In the genomic region with DNA sequence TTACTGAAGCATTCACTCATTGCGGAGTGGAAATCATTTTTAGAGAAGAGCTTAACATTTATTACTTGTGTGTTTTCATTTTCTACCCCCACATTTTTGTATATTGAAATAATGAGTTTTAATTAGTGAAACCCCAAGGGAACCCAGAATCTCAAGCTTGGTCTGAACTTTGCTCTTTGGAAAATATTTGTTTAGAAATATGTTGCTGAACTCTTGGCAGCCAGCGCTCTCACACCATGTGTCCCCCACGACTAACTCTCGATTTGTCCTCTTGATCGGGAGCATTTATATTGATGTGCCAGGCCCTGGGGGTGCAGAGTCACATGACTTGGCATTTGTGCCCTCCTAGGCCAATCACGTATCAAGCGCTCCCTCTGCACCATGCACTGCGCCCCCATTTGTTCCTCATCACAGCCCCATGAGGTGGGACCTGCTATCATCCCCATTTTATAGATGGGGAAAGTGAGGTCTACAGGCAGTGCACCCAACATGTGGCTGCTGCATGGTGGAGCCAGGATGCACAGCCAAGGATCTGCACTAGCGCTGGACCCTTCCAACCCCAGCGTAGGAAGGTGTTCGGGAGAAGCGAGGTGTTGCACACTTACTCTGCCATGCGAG, we compare ENCODE assay signal across 31 cellular contexts.
DNase-seq lines count a peak whose midpoint lies in the region; ATAC-seq, FAIRE-seq and TF ChIP-seq lines count a peak whose summit lies in the region.
"Had no signal": no experiment of that assay in that cellular context is flagged by ENCODE, and none has a peak within 500 bp of the region (broad histone marks: within the 10 kb centered on the region; RNA-seq: fewer than 3 reads in every experiment).

No MANE protein-coding gene starts in this region.

- H3K4me1 Mint-ChIP-seq in activated naive CD4-positive, alpha-beta T cell treated with anti-CD3 and anti-CD28 coated beads for 36 hours (ENCODE audit: low read depth): peaks cover 35% of the 10 kb centered on the region
- peaks cover 48% of the 10 kb centered on the region for H3K4me1 Mint-ChIP-seq in activated naive CD8-positive, alpha-beta T cell (ENCODE audit: low read depth)
- peaks cover 55% of the 10 kb centered on the region for H3K4me1 Mint-ChIP-seq in stimulated activated naive CD8-positive, alpha-beta T cell treated with anti-CD3 and anti-CD28 coated beads, Interleukin-15, amount 100 ng/mL, for 72 hours

- H3K9ac ChIP-seq in HepG2 (ENCODE audit: insufficient read depth, low read depth, low read length): no peak overlapping the region
- H3K9ac ChIP-seq: neural progenitor cell, parathyroid adenoma had no signal

- no peak for DNase-seq in activated naive CD4-positive, alpha-beta T cell treated with anti-CD3 and anti-CD28 coated beads for 36 hours
- no peak for DNase-seq in activated naive CD4-positive, alpha-beta T cell treated with Interleukin-2 at 50 U/mL for 16 hours
- DNase-seq in HepG2 (ENCODE audit: low spot score) (no peak), NCI-H1930 (lab: John Stamatoyannopoulos, UW) (no peak)
- DNase-seq in stimulated activated naive CD8-positive, alpha-beta T cell treated with anti-CD3 and anti-CD28 coated beads, Interleukin-15, amount 100 ng/mL, for 72 hours: no peak
- DNase-seq: activated CD4-positive, alpha-beta T cell treated with anti-CD3 and anti-CD28 coated beads, Interleukin-2, amount 50 U/mL, for 48 hours; AML-193; CD4-positive, alpha-beta memory T cell; dorsolateral prefrontal cortex; H7; hypothalamus; immature natural killer cell; Kasumi-1; left cardiac atrium; NCI-H1417 treated with DMSO at 0.1 percent for 48 hours; NCI-H2081; NCI-H226; NCI-H526 treated with DMSO at 0.1 percent for 48 hours; NK-92 treated with Interleukin-12 subunit alpha and Interleukin-12 subunit beta, amount 100 ng/mL, for 24 hours; retina; small intestine; stomach; T-helper 1 cell; uterus had no signal

- H3K4me1 ChIP-seq in HepG2 (ENCODE audit: insufficient read depth, low read length): peaks cover 8% of the 10 kb centered on the region
- H3K4me1 ChIP-seq: parathyroid adenoma, uterus had no signal

- H3K79me2 ChIP-seq in HepG2 (ENCODE audit: insufficient read depth, low read length): no peaks in the 10 kb centered on the region
- H3K79me2 ChIP-seq: parathyroid adenoma had no signal

- TF ChIP-seq RAD21 in HepG2 (CRISPR knock-in tag; IDR thresholded peaks at IDR 0.05): no peak

- H3K4me2 ChIP-seq in HepG2 (ENCODE audit: low read depth, low read length): no peak overlapping the region
- H3K4me2 ChIP-seq: neural progenitor cell had no signal

- no peak for TF ChIP-seq POLR2A in HepG2 (IDR thresholded peaks at IDR 0.05; ENCODE audit: insufficient read depth in 1 of 2, low read depth in 2 of 2, low read length in 2 of 2)

- no peak overlapping the region for H3K4me3 Mint-ChIP-seq in activated naive CD4-positive, alpha-beta T cell treated with anti-CD3 and anti-CD28 coated beads for 36 hours
- no peak overlapping the region for H3K4me3 Mint-ChIP-seq in activated naive CD8-positive, alpha-beta T cell
- no peak overlapping the region for H3K4me3 Mint-ChIP-seq in stimulated activated naive CD8-positive, alpha-beta T cell treated with anti-CD3 and anti-CD28 coated beads, Interleukin-15, amount 100 ng/mL, for 72 hours
- H3K4me3 Mint-ChIP-seq: immature natural killer cell, neural progenitor cell had no signal

- no peak overlapping the region for H3K4me3 ChIP-seq in HepG2 (replicated peaks in 1 of 3; ENCODE audit: insufficient read depth in 1 of 3, low read depth in 2 of 3, low read length in 3 of 3)
- H3K4me3 ChIP-seq: dorsolateral prefrontal cortex, neural progenitor cell, stomach, uterus had no signal

- POLR2A ChIA-PET in HepG2 (lab: Yijun Ruan, JAX): no interaction called here

- no peaks in the 10 kb centered on the region for H3K9me3 ChIP-seq in HepG2 (ENCODE audit: low read length)
- H3K9me3 ChIP-seq: uterus had no signal

- H3K27ac ChIP-seq in HepG2 (ENCODE audit: extremely low read length, insufficient read depth, low read length): no peak overlapping the region
- H3K27ac ChIP-seq: neural progenitor cell, parathyroid adenoma, stomach, uterus had no signal

- no peak for FAIRE-seq in HepG2 (lab: Jason Lieb, UNC)
- FAIRE-seq: GM18507, small intestine, TTC549 had no signal

- ATAC-seq in HepG2 (no peak), esophagus mucosa (no peak), GM18873 (IDR thresholded peaks at IDR 0.05; ENCODE audit: low FRiP score, unreplicated experiment) (no peak)
- peak; percentile 6 for ATAC-seq in stimulated activated naive CD8-positive, alpha-beta T cell treated with anti-CD3 and anti-CD28 coated beads, Interleukin-15, amount 100 ng/mL, for 72 hours
- ATAC-seq: left cardiac atrium had no signal

- peaks cover 56% of the 10 kb centered on the region for H3K36me3 Mint-ChIP-seq in activated naive CD4-positive, alpha-beta T cell treated with anti-CD3 and anti-CD28 coated beads for 36 hours (ENCODE audit: low read depth)
- H3K36me3 Mint-ChIP-seq in activated naive CD8-positive, alpha-beta T cell: peaks cover 25% of the 10 kb centered on the region

- intact Hi-C loops in activated naive CD4-positive, alpha-beta T cell treated with anti-CD3 and anti-CD28 coated beads for 36 hours (cut with micrococcal nuclease): loop anchor here (10.0 kb wide), 1 partner anchor 190 kb away; no protein-coding TSS in a partner anchor
- intact Hi-C loops in HepG2 (cut with micrococcal nuclease; ENCODE audit: unreplicated experiment): no loop called here

- peaks cover 8 to 10% of the 10 kb centered on the region in 2 experiments for H3K36me3 ChIP-seq in HepG2 (replicated peaks in 1 of 2; ENCODE audit: control insufficient read depth in 1 of 2, insufficient read depth in 2 of 2, low read length in 2 of 2)
- H3K36me3 ChIP-seq: uterus had no signal

- H3K27ac Mint-ChIP-seq in activated naive CD4-positive, alpha-beta T cell treated with anti-CD3 and anti-CD28 coated beads for 36 hours: peak overlapping the region; percentile 37
- H3K27ac Mint-ChIP-seq in activated naive CD8-positive, alpha-beta T cell: peak overlapping the region; percentile 76
- peak overlapping the region; percentile 21 to 94 for H3K27ac Mint-ChIP-seq in stimulated activated naive CD8-positive, alpha-beta T cell treated with anti-CD3 and anti-CD28 coated beads, Interleukin-15, amount 100 ng/mL, for 72 hours
- H3K27ac Mint-ChIP-seq: neural progenitor cell had no signal

- H3K27me3 ChIP-seq in HepG2 (ENCODE audit: control insufficient read depth in 1 of 2, insufficient read depth in 2 of 2, low read length in 2 of 2): no peaks in the 10 kb centered on the region
- H3K27me3 ChIP-seq: dorsolateral prefrontal cortex, neural progenitor cell, stomach, uterus had no signal

- H3K9me3 Mint-ChIP-seq in activated naive CD4-positive, alpha-beta T cell treated with anti-CD3 and anti-CD28 coated beads for 36 hours: peaks cover 15% of the 10 kb centered on the region
- no peaks in the 10 kb centered on the region for H3K9me3 Mint-ChIP-seq in activated naive CD8-positive, alpha-beta T cell (ENCODE audit: low read depth)
- peaks cover 16 to 26% of the 10 kb centered on the region in 2 donors for H3K9me3 Mint-ChIP-seq in stimulated activated naive CD8-positive, alpha-beta T cell treated with anti-CD3 and anti-CD28 coated beads, Interleukin-15, amount 100 ng/mL, for 72 hours

- no peak overlapping the region for H2AFZ ChIP-seq in HepG2 (ENCODE audit: low read length)
- H2AFZ ChIP-seq: neural progenitor cell, parathyroid adenoma had no signal

- TF ChIP-seq EP300 in HepG2 (IDR thresholded peaks at IDR 0.05; ENCODE audit: low read depth in 2 of 2, low read length in 2 of 2) (no peak), HepG2 (CRISPR knock-in tag; IDR thresholded peaks at IDR 0.05; ENCODE audit: borderline replicate concordance) (no peak)

- no peaks in the 10 kb centered on the region for H3K27me3 Mint-ChIP-seq in activated naive CD4-positive, alpha-beta T cell treated with anti-CD3 and anti-CD28 coated beads for 36 hours (ENCODE audit: low read depth)
- no peaks in the 10 kb centered on the region for H3K27me3 Mint-ChIP-seq in activated naive CD8-positive, alpha-beta T cell
- H3K27me3 Mint-ChIP-seq in stimulated activated naive CD8-positive, alpha-beta T cell treated with anti-CD3 and anti-CD28 coated beads, Interleukin-15, amount 100 ng/mL, for 72 hours: no peaks in the 10 kb centered on the region
- H3K27me3 Mint-ChIP-seq: CD4-positive, alpha-beta memory T cell had no signal

- no peaks in the 10 kb centered on the region for H4K20me1 ChIP-seq in HepG2 (ENCODE audit: insufficient read depth, low read length)

- WGBS in HepG2 (ENCODE audit: low lambda C conversion rate): 94% methylated on average over 13 of the region's 13 CpGs

- CTCF ChIA-PET in activated naive CD4-positive, alpha-beta T cell treated with anti-CD3 and anti-CD28 coated beads for 36 hours (lab: Charles Lee): interaction anchor here (0.7 kb wide), 1 partner anchor 138 kb away, joined by 3 read pairs; no protein-coding TSS in a partner anchor
- CTCF ChIA-PET in HepG2 (lab: Yijun Ruan, JAX; ENCODE audit: low intra/inter-chr PET ratio, low total read pairs): no interaction called here

- in situ Hi-C loops in HepG2 (cut with HindIII; ENCODE audit: extremely low pct_ligation_motif_present, low pct_unique_long_range_greater_than_20kb): no loop called here

- no peak for TF ChIP-seq CTCF in HepG2 (CRISPR knock-in tag; IDR thresholded peaks at IDR 0.05)

- BruUV-seq in HepG2 (replicated peaks; lab: Mats Ljungman, UMichigan): no TSS peak

TF ChIP-seq in HepG2, 621 proteins besides CTCF, POLR2A, EP300 and RAD21 (continues in another document):
- TF ChIP-seq ZMYM3 (CRISPR knock-in tag; IDR thresholded peaks at IDR 0.05): peak; percentile 50; the same call in 1 of the 2 replicates
- TF ChIP-seq ZBTB38 (CRISPR knock-in tag; IDR thresholded peaks at IDR 0.05): peak; percentile 40; the same call in 1 of the 2 replicates
- peak; percentile 76 for TF ChIP-seq ZNF629 (CRISPR knock-in tag; conservative IDR thresholded peaks at IDR 0.05)
- 0 out of 2 replicates have a peak, but pooled peaks have one; percentile 37 for TF ChIP-seq POGZ (CRISPR knock-in tag; IDR thresholded peaks at IDR 0.05)
- TF ChIP-seq NR2C2 (CRISPR knock-in tag; IDR thresholded peaks at IDR 0.05; ENCODE audit: borderline replicate concordance): no peak
- TF ChIP-seq ZMYM4 (CRISPR knock-in tag; IDR thresholded peaks at IDR 0.05): no peak
- TF ChIP-seq HNF4A (CRISPR knock-in tag; IDR thresholded peaks at IDR 0.05): 0 out of 2 replicates have a peak, but pooled peaks have one; percentile 7
